ENCODE assay signal across 19 cellular contexts in the genomic region with DNA sequence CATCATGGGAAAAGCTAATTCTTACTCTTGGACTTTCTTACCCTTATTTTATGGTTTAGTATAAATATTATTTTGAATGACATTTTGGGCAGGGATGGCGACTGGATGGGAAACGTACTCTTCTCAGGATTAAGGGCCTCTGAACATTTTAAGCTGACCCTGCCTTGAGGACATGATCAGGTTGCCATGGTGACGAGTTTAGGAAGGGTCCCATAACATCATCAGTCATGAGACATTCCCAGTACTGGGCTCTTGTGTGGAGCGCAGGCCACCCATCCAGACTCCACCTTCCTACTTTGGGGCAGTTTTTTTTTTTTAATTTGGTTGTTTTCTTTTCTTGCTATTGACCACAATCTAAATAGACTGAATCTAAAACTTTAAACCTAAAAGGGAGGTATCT. TPM values are rescaled to one million over a fixed set of nuclear protein-coding genes. Genes with fewer than 3 reads are reported as not detected.
"Had no signal": no experiment of that assay in that cellular context is flagged by ENCODE, and none has a peak within 500 bp of the region (broad histone marks: within the 10 kb centered on the region; RNA-seq: fewer than 3 reads in every experiment).

No MANE protein-coding gene starts in this region.

- H3K36me3 Mint-ChIP-seq: activated naive CD8-positive, alpha-beta T cell treated with anti-CD3 and anti-CD28 coated beads for 36 hours had no signal

- H3K4me1 ChIP-seq: left lung, prostate gland, right lobe of liver, vagina had no signal

- ATAC-seq: activated CD8-positive, alpha-beta T cell treated with anti-CD3 and anti-CD28 coated beads for 36 hours; left lung; right lobe of liver had no signal

- H3K27me3 Mint-ChIP-seq: activated naive CD8-positive, alpha-beta T cell treated with anti-CD3 and anti-CD28 coated beads for 36 hours had no signal

- H3K4me3 ChIP-seq: hepatocyte, left lung, prostate gland, right lobe of liver, transverse colon, vagina had no signal

- H3K4me3 Mint-ChIP-seq: activated B cell treated with CpG ODN at 0.5 μM for 24 hours; activated CD8-positive, alpha-beta T cell treated with anti-CD3 and anti-CD28 coated beads for 36 hours; activated naive CD8-positive, alpha-beta T cell treated with anti-CD3 and anti-CD28 coated beads for 36 hours; endodermal cell; nephron had no signal

- DNase-seq: activated B cell treated with CpG ODN at 0.5 μM for 24 hours; activated CD4-positive, alpha-beta T cell treated with anti-CD3 and anti-CD28 coated beads for 48 hours; activated CD8-positive, alpha-beta T cell treated with anti-CD3 and anti-CD28 coated beads for 36 hours; activated gamma-delta T cell; activated naive CD8-positive, alpha-beta T cell treated with anti-CD3 and anti-CD28 coated beads for 36 hours; activated T-cell treated with anti-CD3 and anti-CD28 coated beads, Interleukin-2, amount 50 U/mL, for 48 hours; left lung; occipital lobe; right lobe of liver; stimulated activated CD4-positive, alpha-beta T cell treated with anti-CD3 and anti-CD28 coated beads, Interleukin-1b, Interleukin-23, amount 100 ng/mL, for 48 hours; T-helper 2 cell; transverse colon had no signal

- H3K9me3 Mint-ChIP-seq: activated B cell treated with CpG ODN at 0.5 μM for 24 hours; activated CD8-positive, alpha-beta T cell treated with anti-CD3 and anti-CD28 coated beads for 36 hours; activated naive CD8-positive, alpha-beta T cell treated with anti-CD3 and anti-CD28 coated beads for 36 hours; endodermal cell; nephron had no signal

- H3K27me3 ChIP-seq: hepatocyte, left lung, right lobe of liver, transverse colon, vagina had no signal

- H3K27ac Mint-ChIP-seq: activated B cell treated with CpG ODN at 0.5 μM for 24 hours; activated CD8-positive, alpha-beta T cell treated with anti-CD3 and anti-CD28 coated beads for 36 hours; activated naive CD8-positive, alpha-beta T cell treated with anti-CD3 and anti-CD28 coated beads for 36 hours; endodermal cell had no signal

- H3K36me3 ChIP-seq: left lung, prostate gland, right lobe of liver, transverse colon, vagina had no signal

- H3K4me1 Mint-ChIP-seq: activated B cell treated with CpG ODN at 0.5 μM for 24 hours; activated naive CD8-positive, alpha-beta T cell treated with anti-CD3 and anti-CD28 coated beads for 36 hours had no signal

- H3K9me3 ChIP-seq: left lung, prostate gland, right lobe of liver, transverse colon, vagina had no signal

- H3K27ac ChIP-seq: hepatocyte, left lung, prostate gland, right lobe of liver, transverse colon, vagina had no signal

RNA-seq across cellular contexts. Expression of gene KCNE4, which starts 40.7 kb away (rescaled TPM):
- total RNA-seq: activated B cell treated with CpG ODN at 0.5 μM for 24 hours; activated CD8-positive, alpha-beta T cell treated with anti-CD3 and anti-CD28 coated beads for 36 hours; activated naive CD8-positive, alpha-beta T cell treated with anti-CD3 and anti-CD28 coated beads for 36 hours; dermis microvascular lymphatic vessel endothelial cell; epithelial cell of proximal tubule had no signal
